9 cellular contexts compared by ENCODE assay signal in genomic region chr11:111298466-111299110, GRCh38. TPM values are rescaled to one million over a fixed set of nuclear protein-coding genes. Genes with fewer than 3 reads are reported as not detected.
DNase-seq lines count a peak whose midpoint lies in the region; ATAC-seq and TF ChIP-seq lines count a peak whose summit lies in the region.
"Had no signal": no experiment of that assay in that cellular context is flagged by ENCODE, and none has a peak within 500 bp of the region (broad histone marks: within the 10 kb centered on the region; RNA-seq: fewer than 3 reads in every experiment).

TSS of gene POU2AF3 (plus strand) at chr11:111298546. CDS start at chr11:111298582, 36 bp downstream.

- H3K4me3 ChIP-seq in MG63: peak within 1 kb of the TSS; percentile 51
- peak within 1 kb of the TSS; percentile 71 for H3K4me3 ChIP-seq in fibroblast of the aortic adventitia (ENCODE audit: low read depth, low read length)

- H3K27me3 ChIP-seq in MG63: no peaks in the 10 kb centered on the region

- no peaks in the 10 kb centered on the region for H3K36me3 ChIP-seq in MG63

- ATAC-seq in GM19351 (IDR thresholded peaks at IDR 0.05; ENCODE audit: unreplicated experiment) (peak; percentile 33), GM18511 (IDR thresholded peaks at IDR 0.05; ENCODE audit: unreplicated experiment) (no peak), GM21423 (IDR thresholded peaks at IDR 0.05; ENCODE audit: unreplicated experiment) (no peak)

- DNase-seq in MG63 (no peak), fibroblast of the aortic adventitia (ENCODE audit: low read depth) (no peak), posterior cingulate gyrus (peak in 6 of 10 donors; percentile 8 to 84 (median 49)), islet precursor cell (no peak), SW480 (ENCODE audit: low spot score) (no peak)

- no peaks in the 10 kb centered on the region for H3K9me3 ChIP-seq in MG63

- intact Hi-C loops in posterior cingulate gyrus (cut with DNase I): loop anchor here (5.0 kb wide), 1 partner anchor 124 kb away; no protein-coding TSS in a partner anchor

- TF ChIP-seq CTCF in fibroblast of the aortic adventitia (IDR thresholded peaks at IDR 0.05; ENCODE audit: insufficient read depth, low read length): no peak

RNA-seq across cellular contexts. Expression of gene POU2AF3, which starts in this region (rescaled TPM):
- total RNA-seq in MG63 (2014; rRNA removed; shearing (Covaris generic); ENCODE audit: low replicate concordance): not detected in 2 replicates
- total RNA-seq in fibroblast of the aortic adventitia (ENCODE audit: low replicate concordance): 0.45 and 1.3 TPM in 2 replicates
- total RNA-seq: lung microvascular endothelial cell had no signal

Comparison
In these comparisons a context has a peak if more than half of its experiments do, and no peak if none do; other contexts are left out.
1. DNase-seq: peak in posterior cingulate gyrus (6 of 10); none in MG63 (single experiment), fibroblast of the aortic adventitia (single experiment), islet precursor cell (single experiment) and SW480 (single experiment).